In genomic region chr22:45330548-45330947, GRCh38 we compare ENCODE assay signal across 14 cellular contexts. TPM values are rescaled to one million over a fixed set of nuclear protein-coding genes. Genes with fewer than 3 reads are reported as not detected.
DNase-seq lines count a peak whose midpoint lies in the region; ATAC-seq and TF ChIP-seq lines count a peak whose summit lies in the region.
"Had no signal": no experiment of that assay in that cellular context is flagged by ENCODE, and none has a peak within 500 bp of the region (broad histone marks: within the 10 kb centered on the region; RNA-seq: fewer than 3 reads in every experiment).

No MANE protein-coding gene starts in this region.

- no peaks in the 10 kb centered on the region for H3K9me3 Mint-ChIP-seq in CD4-positive, alpha-beta T cell
- H3K9me3 Mint-ChIP-seq in effector memory CD8-positive, alpha-beta T cell = no peaks in the 10 kb centered on the region
- H3K9me3 Mint-ChIP-seq: CD8-positive, alpha-beta T cell had no signal

- WGBS in psoas muscle, 3 donors = 76 to 89% (median 86%) methylated on average over 19 of the region's 19 CpGs

- no peak for TF ChIP-seq CTCF in CD4-positive, alpha-beta T cell (IDR thresholded peaks at IDR 0.05)
- TF ChIP-seq CTCF in psoas muscle (IDR thresholded peaks at IDR 0.05) = no peak

- peaks cover 61% of the 10 kb centered on the region for H3K4me1 ChIP-seq in psoas muscle

- H3K27me3 ChIP-seq in CD4-positive, alpha-beta T cell (ENCODE audit: control insufficient read depth, insufficient read depth, low read length) = no peaks in the 10 kb centered on the region
- H3K27me3 ChIP-seq in psoas muscle (ENCODE audit: insufficient read depth in 3 of 3, low read length in 2 of 3) = no peaks in the 10 kb centered on the region

- peak; percentile 29 for DNase-seq in cardiac septum (ENCODE audit: low spot score)
- DNase-seq in left cardiac atrium = no peak
- DNase-seq in CD4-positive, alpha-beta T cell = no peak
- no peak for DNase-seq in effector memory CD8-positive, alpha-beta T cell
- no peak for DNase-seq in psoas muscle
- DNase-seq in DMS153 treated with DMSO at 0.1 percent for 48 hours (lab: John Stamatoyannopoulos, UW; ENCODE audit: unreplicated experiment) = no peak
- DNase-seq: 8988T; C1 segment of cervical spinal cord; CD8-positive, alpha-beta T cell; GM23248; IMR-90 had no signal

- H3K9me3 ChIP-seq in CD4-positive, alpha-beta T cell (ENCODE audit: control insufficient read depth, low read length) = no peaks in the 10 kb centered on the region
- no peaks in the 10 kb centered on the region for H3K9me3 ChIP-seq in psoas muscle

- ATAC-seq in left cardiac atrium (no peak), psoas muscle (no peak), HG02870 (IDR thresholded peaks at IDR 0.05; ENCODE audit: unreplicated experiment) (no peak)
- no peak for ATAC-seq in CD4-positive, alpha-beta T cell (ENCODE audit: poor library complexity)
- no peak for ATAC-seq in effector memory CD8-positive, alpha-beta T cell (replicated peaks)
- ATAC-seq: CD8-positive, alpha-beta T cell; HCT116 had no signal

- POLR2A ChIA-PET in CD4-positive, alpha-beta T cell (lab: Charles Lee) = no interaction called here

- peaks cover 23% of the 10 kb centered on the region for H3K4me1 Mint-ChIP-seq in CD4-positive, alpha-beta T cell (ENCODE audit: low read depth)
- H3K4me1 Mint-ChIP-seq in effector memory CD8-positive, alpha-beta T cell (ENCODE audit: low read depth in 2 of 2) = peaks cover 10 to 18% of the 10 kb centered on the region in 2 donors

- peaks cover 88% of the 10 kb centered on the region for H3K36me3 Mint-ChIP-seq in CD4-positive, alpha-beta T cell (ENCODE audit: low read depth)
- H3K36me3 Mint-ChIP-seq in effector memory CD8-positive, alpha-beta T cell (ENCODE audit: insufficient read depth) = peaks cover 64% of the 10 kb centered on the region

- H3K27me3 Mint-ChIP-seq in CD4-positive, alpha-beta T cell = no peaks in the 10 kb centered on the region
- no peaks in the 10 kb centered on the region for H3K27me3 Mint-ChIP-seq in effector memory CD8-positive, alpha-beta T cell

- H3K4me3 Mint-ChIP-seq in CD4-positive, alpha-beta T cell = no peak overlapping the region
- no peak overlapping the region for H3K4me3 Mint-ChIP-seq in effector memory CD8-positive, alpha-beta T cell
- H3K4me3 Mint-ChIP-seq: CD8-positive, alpha-beta T cell had no signal

- peak overlapping the region; percentile 21 for H3K27ac Mint-ChIP-seq in CD4-positive, alpha-beta T cell
- peak overlapping the region; percentile 28 to 63 for H3K27ac Mint-ChIP-seq in effector memory CD8-positive, alpha-beta T cell

- H3K27ac ChIP-seq in CD4-positive, alpha-beta T cell (ENCODE audit: low read depth, low read length) = no peak overlapping the region
- peak overlapping the region; percentile 89 for H3K27ac ChIP-seq in psoas muscle
- H3K27ac ChIP-seq: GM23248 had no signal

- CTCF ChIA-PET in CD4-positive, alpha-beta T cell (lab: Charles Lee) = no interaction called here

- peaks cover 0 to 26% of the 10 kb centered on the region in 2 donors for H3K36me3 ChIP-seq in psoas muscle (ENCODE audit: insufficient read depth in 1 of 2, low read depth in 1 of 2)

- H3K4me3 ChIP-seq in psoas muscle = no peak overlapping the region
- H3K4me3 ChIP-seq: GM23248 had no signal

- intact Hi-C loops in cardiac septum (cut with DNase I) (no loop called here), left cardiac atrium (cut with DNase I) (no loop called here), psoas muscle (cut with DNase I) (no loop called here)
- intact Hi-C loops in CD4-positive, alpha-beta T cell (cut with DNase I, micrococcal nuclease) = no loop called here

RNA-seq across cellular contexts. Expression of gene FAM118A, which starts 20.8 kb away (rescaled TPM):
- total RNA-seq in cardiac septum (15.6 TPM), left cardiac atrium (10 to 100 TPM; 20.9 to 23.5 TPM), psoas muscle (10 to 100 TPM; 14.2 to 25.5 (median 16.6) TPM)
- total RNA-seq in CD4-positive, alpha-beta T cell = 100 to 1,000 TPM; 159 to 161 TPM
- 10 to 100 TPM in 2 of 3 donors, 1 to 10 TPM in 1; 5.8 to 18.8 (median 15.6) TPM for polyA plus RNA-seq in psoas muscle

RNA-seq across cellular contexts. Expression of gene UPK3A, which starts 45.8 kb away (rescaled TPM):
- total RNA-seq in cardiac septum (0.40 TPM), left cardiac atrium (under 1 TPM in 1 of 2 donors, not detected in 1; 0.29 TPM), psoas muscle (1 to 10 TPM; 1.1 to 3.9 (median 2.1) TPM)
- not detected for total RNA-seq in CD4-positive, alpha-beta T cell
- 10 to 100 TPM in 1 of 3 donors, 1 to 10 TPM in 1, under 1 TPM in 1; 0.93 to 11.7 (median 5.0) TPM for polyA plus RNA-seq in psoas muscle
- total RNA-seq: CD8-positive, alpha-beta T cell; Daoy; GM23248; IMR-90 had no signal
- polyA plus RNA-seq: GM23248, IMR-90 had no signal
